In the genomic region with DNA sequence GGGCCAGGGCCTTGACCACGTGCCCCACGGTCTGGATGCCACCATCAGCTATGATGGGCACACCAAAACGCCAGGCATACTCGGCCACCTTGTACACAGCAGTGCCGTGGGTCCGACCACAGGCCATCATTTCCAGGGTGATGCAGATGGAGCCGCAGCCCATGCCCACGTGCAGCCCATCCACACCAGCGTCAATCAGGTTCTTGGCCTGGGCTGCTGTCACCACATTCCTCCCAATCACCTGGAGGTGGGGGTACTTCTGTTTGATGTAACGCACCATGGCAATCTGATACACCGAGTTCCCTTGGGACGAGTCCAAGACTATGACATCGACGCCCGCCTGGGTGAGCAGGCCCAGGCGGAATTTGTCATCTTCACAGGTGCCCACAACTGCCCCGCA, we compare ENCODE assay signal across 33 cellular contexts.
"Had no signal": no experiment of that assay in that cellular context is flagged by ENCODE, and none has a peak within 500 bp of the region (broad histone marks: within the 10 kb centered on the region; RNA-seq: fewer than 3 reads in every experiment).

No MANE protein-coding gene starts in this region.

- H3K27me3 Mint-ChIP-seq: activated naive CD4-positive, alpha-beta T cell treated with anti-CD3 and anti-CD28 coated beads, Interleukin-2, amount 10 ng/mL, durations not matched to agents 7 days and 5 days; activated naive CD4-positive, alpha-beta T cell treated with anti-CD3 and anti-CD28 coated beads, Interleukin-2, amount 50 U/mL, for 24 hours; activated naive CD8-positive, alpha-beta T cell; activated naive CD8-positive, alpha-beta T cell treated with anti-CD3 and anti-CD28 coated beads for 36 hours; activated naive CD8-positive, alpha-beta T cell treated with anti-CD3 and anti-CD28 coated beads, Interleukin-2, amount 50 U/mL, for 24 hours; activated T-helper 17 cell treated with anti-CD3 and anti-CD28 coated beads, Interleukin-2, amount 50 U/mL, for 72 hours; brain; central memory CD8-positive, alpha-beta T cell had no signal

- H3K27ac Mint-ChIP-seq: activated naive CD4-positive, alpha-beta T cell treated with anti-CD3 and anti-CD28 coated beads for 36 hours; activated naive CD4-positive, alpha-beta T cell treated with anti-CD3 and anti-CD28 coated beads, Interleukin-2, amount 10 ng/mL, durations not matched to agents 7 days and 5 days; activated naive CD4-positive, alpha-beta T cell treated with anti-CD3 and anti-CD28 coated beads, Interleukin-2, amount 50 U/mL, for 24 hours; activated naive CD4-positive, alpha-beta T cell treated with anti-CD3 and anti-CD28 coated beads, Interleukin-2, amount 50 U/mL, for 72 hours; activated naive CD8-positive, alpha-beta T cell; activated naive CD8-positive, alpha-beta T cell treated with anti-CD3 and anti-CD28 coated beads for 36 hours; activated naive CD8-positive, alpha-beta T cell treated with anti-CD3 and anti-CD28 coated beads, Interleukin-2, amount 10 ng/mL, durations not matched to agents 7 days and 5 days; activated naive CD8-positive, alpha-beta T cell treated with anti-CD3 and anti-CD28 coated beads, Interleukin-2, amount 50 U/mL, for 24 hours; activated T-cell treated with anti-CD3 and anti-CD28 coated beads, Interleukin-2, amount 50 U/mL, for 24 hours; activated T-cell treated with anti-CD3 and anti-CD28 coated beads, Interleukin-2, amount 50 U/mL, for 72 hours; activated T-helper 1 cell treated with anti-CD3 and anti-CD28 coated beads, Interleukin-12 subunit alpha, Interleukin-12 subunit beta, Interleukin-2, Interleukin-4 antibody, amounts not matched to agents 30 ng/mL and 10 ng/mL and 1 ng/mL, durations not matched to agents 14 hours and 24 hours and 36 hours; activated T-helper 17 cell treated with anti-CD3 and anti-CD28 coated beads, Interleukin-2, amount 50 U/mL, for 72 hours; activated T-helper 2 cell treated with anti-CD3 and anti-CD28 coated beads, Interferon-gamma antibody, Interleukin-2, Interleukin-4, amounts not matched to agents 10 μg/mL and 5 μg/mL and 100 μg/mL, durations not matched to agents 14 hours and 24 hours and 36 hours; brain had no signal

- H3K4me1 Mint-ChIP-seq: activated naive CD4-positive, alpha-beta T cell treated with anti-CD3 and anti-CD28 coated beads, Interleukin-2, amount 10 ng/mL, durations not matched to agents 7 days and 5 days; activated naive CD4-positive, alpha-beta T cell treated with anti-CD3 and anti-CD28 coated beads, Interleukin-2, amount 50 U/mL, for 24 hours; activated naive CD8-positive, alpha-beta T cell treated with anti-CD3 and anti-CD28 coated beads for 36 hours; activated naive CD8-positive, alpha-beta T cell treated with anti-CD3 and anti-CD28 coated beads, Interleukin-2, amount 50 U/mL, for 24 hours; activated T-helper 17 cell treated with anti-CD3 and anti-CD28 coated beads, Interleukin-2, amount 50 U/mL, for 72 hours; brain; central memory CD8-positive, alpha-beta T cell had no signal

- DNase-seq: activated effector memory CD4-positive, alpha-beta T cell treated with anti-CD3 and anti-CD28 coated beads, Interleukin-2, amount 50 U/mL, for 16 hours; activated effector memory CD4-positive, alpha-beta T cell treated with Interleukin-2 at 50 U/mL for 16 hours; activated gamma-delta T cell; activated gamma-delta T cell treated with Interleukin-2 at 50 U/mL for 16 hours; activated naive CD4-positive, alpha-beta T cell; activated naive CD4-positive, alpha-beta T cell treated with anti-CD3 and anti-CD28 coated beads for 36 hours; activated naive CD4-positive, alpha-beta T cell treated with anti-CD3 and anti-CD28 coated beads, Interleukin-2, amount 10 ng/mL, durations not matched to agents 7 days and 5 days; activated naive CD4-positive, alpha-beta T cell treated with anti-CD3 and anti-CD28 coated beads, Interleukin-2, amount 50 U/mL, for 16 hours; activated naive CD4-positive, alpha-beta T cell treated with Interleukin-2 at 50 U/mL for 16 hours; activated naive CD8-positive, alpha-beta T cell treated with anti-CD3 and anti-CD28 coated beads for 36 hours; activated naive CD8-positive, alpha-beta T cell treated with anti-CD3 and anti-CD28 coated beads, Interleukin-2, amount 10 ng/mL, durations not matched to agents 7 days and 5 days; activated naive CD8-positive, alpha-beta T cell treated with anti-CD3 and anti-CD28 coated beads, Interleukin-2, amount 50 U/mL, for 24 hours; activated T-cell treated with anti-CD3 and anti-CD28 coated beads, Interleukin-2, amount 50 U/mL, for 1 hour; activated T-cell treated with anti-CD3 and anti-CD28 coated beads, Interleukin-2, amount 50 U/mL, for 24 hours; activated T-cell treated with anti-CD3 and anti-CD28 coated beads, Interleukin-2, amount 50 U/mL, for 4 hours; activated T-cell treated with anti-CD3 and anti-CD28 coated beads, Interleukin-2, amount 50 U/mL, for 48 hours; activated T-cell treated with anti-CD3 and anti-CD28 coated beads, Interleukin-2, amount 50 U/mL, for 72 hours; adrenal gland; amniotic stem cell; anterior cingulate cortex; aorta; body of pancreas; brain microvascular endothelial cell; central memory CD4-positive, alpha-beta T cell; cerebellar nuclear complex had no signal

- ATAC-seq: activated naive CD4-positive, alpha-beta T cell treated with anti-CD3 and anti-CD28 coated beads, Interleukin-2, amount 50 U/mL, for 72 hours; activated naive CD8-positive, alpha-beta T cell treated with anti-CD3 and anti-CD28 coated beads, Interleukin-2, amount 50 U/mL, for 24 hours; activated T-cell treated with anti-CD3 and anti-CD28 coated beads, Interleukin-2, amount 50 U/mL, for 4 hours; activated T-cell treated with anti-CD3 and anti-CD28 coated beads, Interleukin-2, amount 50 U/mL, for 72 hours; activated T-helper 17 cell treated with anti-CD3 and anti-CD28 coated beads, Interleukin-2, amount 50 U/mL, for 72 hours; body of pancreas had no signal

- H3K4me3 Mint-ChIP-seq: activated naive CD4-positive, alpha-beta T cell treated with anti-CD3 and anti-CD28 coated beads for 36 hours; activated naive CD4-positive, alpha-beta T cell treated with anti-CD3 and anti-CD28 coated beads, Interleukin-2, amount 10 ng/mL, durations not matched to agents 7 days and 5 days; activated naive CD4-positive, alpha-beta T cell treated with anti-CD3 and anti-CD28 coated beads, Interleukin-2, amount 50 U/mL, for 24 hours; activated naive CD8-positive, alpha-beta T cell; activated naive CD8-positive, alpha-beta T cell treated with anti-CD3 and anti-CD28 coated beads for 36 hours; activated naive CD8-positive, alpha-beta T cell treated with anti-CD3 and anti-CD28 coated beads, Interleukin-2, amount 10 ng/mL, durations not matched to agents 7 days and 5 days; activated naive CD8-positive, alpha-beta T cell treated with anti-CD3 and anti-CD28 coated beads, Interleukin-2, amount 50 U/mL, for 24 hours; activated T-cell treated with anti-CD3 and anti-CD28 coated beads, Interleukin-2, amount 50 U/mL, for 24 hours; activated T-cell treated with anti-CD3 and anti-CD28 coated beads, Interleukin-2, amount 50 U/mL, for 4 hours; activated T-cell treated with anti-CD3 and anti-CD28 coated beads, Interleukin-2, amount 50 U/mL, for 72 hours; activated T-helper 1 cell treated with anti-CD3 and anti-CD28 coated beads, Interleukin-12 subunit alpha, Interleukin-12 subunit beta, Interleukin-2, Interleukin-4 antibody, amounts not matched to agents 30 ng/mL and 10 ng/mL and 1 ng/mL, durations not matched to agents 14 hours and 24 hours and 36 hours; activated T-helper 17 cell treated with anti-CD3 and anti-CD28 coated beads, Interleukin-2, amount 50 U/mL, for 72 hours; brain; central memory CD8-positive, alpha-beta T cell had no signal

- H3K36me3 Mint-ChIP-seq: activated naive CD4-positive, alpha-beta T cell treated with anti-CD3 and anti-CD28 coated beads, Interleukin-2, amount 10 ng/mL, durations not matched to agents 7 days and 5 days; activated naive CD4-positive, alpha-beta T cell treated with anti-CD3 and anti-CD28 coated beads, Interleukin-2, amount 50 U/mL, for 24 hours; activated naive CD4-positive, alpha-beta T cell treated with anti-CD3 and anti-CD28 coated beads, Interleukin-2, amount 50 U/mL, for 72 hours; activated naive CD8-positive, alpha-beta T cell; activated naive CD8-positive, alpha-beta T cell treated with anti-CD3 and anti-CD28 coated beads for 36 hours; activated naive CD8-positive, alpha-beta T cell treated with anti-CD3 and anti-CD28 coated beads, Interleukin-2, amount 10 ng/mL, durations not matched to agents 7 days and 5 days; brain had no signal

- H3K9me3 Mint-ChIP-seq: activated naive CD4-positive, alpha-beta T cell treated with anti-CD3 and anti-CD28 coated beads for 36 hours; activated naive CD4-positive, alpha-beta T cell treated with anti-CD3 and anti-CD28 coated beads, Interleukin-2, amount 10 ng/mL, durations not matched to agents 7 days and 5 days; activated naive CD4-positive, alpha-beta T cell treated with anti-CD3 and anti-CD28 coated beads, Interleukin-2, amount 50 U/mL, for 24 hours; activated naive CD4-positive, alpha-beta T cell treated with anti-CD3 and anti-CD28 coated beads, Interleukin-2, amount 50 U/mL, for 72 hours; activated naive CD8-positive, alpha-beta T cell treated with anti-CD3 and anti-CD28 coated beads for 36 hours; activated naive CD8-positive, alpha-beta T cell treated with anti-CD3 and anti-CD28 coated beads, Interleukin-2, amount 10 ng/mL, durations not matched to agents 7 days and 5 days; activated naive CD8-positive, alpha-beta T cell treated with anti-CD3 and anti-CD28 coated beads, Interleukin-2, amount 50 U/mL, for 24 hours; activated T-cell treated with anti-CD3 and anti-CD28 coated beads, Interleukin-2, amount 50 U/mL, for 24 hours; activated T-cell treated with anti-CD3 and anti-CD28 coated beads, Interleukin-2, amount 50 U/mL, for 4 hours; activated T-helper 1 cell treated with anti-CD3 and anti-CD28 coated beads, Interleukin-12 subunit alpha, Interleukin-12 subunit beta, Interleukin-2, Interleukin-4 antibody, amounts not matched to agents 30 ng/mL and 10 ng/mL and 1 ng/mL, durations not matched to agents 14 hours and 24 hours and 36 hours; activated T-helper 17 cell treated with anti-CD3 and anti-CD28 coated beads, Interleukin-2, amount 50 U/mL, for 72 hours; activated T-helper 2 cell treated with anti-CD3 and anti-CD28 coated beads, Interferon-gamma antibody, Interleukin-2, Interleukin-4, amounts not matched to agents 10 μg/mL and 5 μg/mL and 100 μg/mL, durations not matched to agents 14 hours and 24 hours and 36 hours; central memory CD8-positive, alpha-beta T cell had no signal
